ENCODE assay signal across 11 cellular contexts in genomic region chr9:133137451-133138231, GRCh38. TPM values are rescaled to one million over a fixed set of nuclear protein-coding genes. Genes with fewer than 3 reads are reported as not detected.
DNase-seq lines count a peak whose midpoint lies in the region; ATAC-seq and TF ChIP-seq lines count a peak whose summit lies in the region.
"Had no signal": no experiment of that assay in that cellular context is flagged by ENCODE, and none has a peak within 500 bp of the region (broad histone marks: within the 10 kb centered on the region; RNA-seq: fewer than 3 reads in every experiment).

No MANE protein-coding gene starts in this region.

- TF ChIP-seq EP300 in tibial nerve (IDR thresholded peaks at IDR 0.05): peak; percentile 55 to 93

- H3K27me3 ChIP-seq in body of pancreas (no peaks in the 10 kb centered on the region), tibial nerve (no peaks in the 10 kb centered on the region)

- 59 to 71% methylated on average over 7 to 16 of the region's 16 CpGs for WGBS in body of pancreas, 2 donors
- 56 to 59% methylated on average over 9 to 15 of the region's 16 CpGs for WGBS in tibial nerve, 2 donors

- H3K4me3 ChIP-seq in body of pancreas: no peak overlapping the region
- H3K4me3 ChIP-seq in tibial nerve: no peak overlapping the region
- H3K4me3 ChIP-seq: HAP-1 had no signal

- TF ChIP-seq CTCF in body of pancreas (IDR thresholded peaks at IDR 0.05): peak in 3 of 7 experiments; percentile 6 to 18 (median 7)
- TF ChIP-seq CTCF in tibial nerve (IDR thresholded peaks at IDR 0.05): peak in 2 of 5 experiments; percentile 35 to 42

- no peaks in the 10 kb centered on the region for H3K36me3 ChIP-seq in body of pancreas (replicated peaks in 1 of 2; ENCODE audit: insufficient read depth in 1 of 2, low read depth in 2 of 2)
- H3K36me3 ChIP-seq in tibial nerve: no peaks in the 10 kb centered on the region
- H3K36me3 ChIP-seq: HAP-1 had no signal

- ATAC-seq in body of pancreas (peak; percentile 24), GM18511 (IDR thresholded peaks at IDR 0.05; ENCODE audit: unreplicated experiment) (no peak)

- TF ChIP-seq POLR2A in body of pancreas (IDR thresholded peaks at IDR 0.05) (no peak), tibial nerve (IDR thresholded peaks at IDR 0.05) (no peak)

- H3K27ac ChIP-seq in body of pancreas: peak overlapping the region; percentile 61 to 83 (median 74)
- peak overlapping the region; percentile 72 to 96 (median 90) for H3K27ac ChIP-seq in tibial nerve

- peak; percentile 74 for DNase-seq in activated effector memory CD4-positive, alpha-beta T cell treated with anti-CD3 and anti-CD28 coated beads, Interleukin-2, amount 50 U/mL, for 16 hours
- no peak for DNase-seq in activated effector memory CD4-positive, alpha-beta T cell treated with Interleukin-2 at 50 U/mL for 16 hours
- DNase-seq in body of pancreas: peak; percentile 76 to 92 (median 82)
- peak; percentile 91 for DNase-seq in midbrain (lab: John Stamatoyannopoulos, UW)
- DNase-seq in tibial nerve (ENCODE audit: low spot score in 2 of 2): no peak
- DNase-seq in NCI-H510A (lab: John Stamatoyannopoulos, UW): no peak
- no peak for DNase-seq in DMS79 treated with DMSO at 0.1 percent for 48 hours (lab: John Stamatoyannopoulos, UW)
- DNase-seq: KG1, mesendoderm had no signal

- intact Hi-C loops in body of pancreas (cut with DNase I): no loop called here

- H3K4me1 ChIP-seq in body of pancreas (peaks cover 78% of the 10 kb centered on the region), tibial nerve (peaks cover 0 to 99% (median 82%) of the 10 kb centered on the region in 4 donors)
- H3K4me1 ChIP-seq: HAP-1 had no signal

- no peaks in the 10 kb centered on the region for H3K9me3 ChIP-seq in body of pancreas
- H3K9me3 ChIP-seq in tibial nerve: no peaks in the 10 kb centered on the region
- H3K9me3 ChIP-seq: HAP-1 had no signal

RNA-seq across cellular contexts. Expression of gene RALGDS, which starts 16.6 kb away (rescaled TPM):
- total RNA-seq in body of pancreas: 10 to 100 TPM; 27.8 to 64.6 TPM
- 10 to 100 TPM; 34.5 to 60.0 (median 48.7) TPM for total RNA-seq in tibial nerve

RNA-seq across cellular contexts. Expression of gene GBGT1, which starts 26.1 kb away (rescaled TPM):
- total RNA-seq in body of pancreas (1 to 10 TPM; 5.4 to 9.2 TPM), tibial nerve (10 to 100 TPM; 15.3 to 63.3 (median 36.8) TPM)

Comparison
In these comparisons a context has a peak if more than half of its experiments do, and no peak if none do; other contexts are left out.
1. DNase-seq: peak in activated effector memory CD4-positive, alpha-beta T cell treated with anti-CD3 and anti-CD28 coated beads, Interleukin-2, amount 50 U/mL, for 16 hours (single experiment), body of pancreas (4 of 4) and midbrain (single experiment); none in activated effector memory CD4-positive, alpha-beta T cell treated with Interleukin-2 at 50 U/mL for 16 hours (single experiment), tibial nerve (0 of 2), NCI-H510A (single experiment) and DMS79 treated with DMSO at 0.1 percent for 48 hours (single experiment).